ENCODE assay signal across 21 cellular contexts in the genomic region with DNA sequence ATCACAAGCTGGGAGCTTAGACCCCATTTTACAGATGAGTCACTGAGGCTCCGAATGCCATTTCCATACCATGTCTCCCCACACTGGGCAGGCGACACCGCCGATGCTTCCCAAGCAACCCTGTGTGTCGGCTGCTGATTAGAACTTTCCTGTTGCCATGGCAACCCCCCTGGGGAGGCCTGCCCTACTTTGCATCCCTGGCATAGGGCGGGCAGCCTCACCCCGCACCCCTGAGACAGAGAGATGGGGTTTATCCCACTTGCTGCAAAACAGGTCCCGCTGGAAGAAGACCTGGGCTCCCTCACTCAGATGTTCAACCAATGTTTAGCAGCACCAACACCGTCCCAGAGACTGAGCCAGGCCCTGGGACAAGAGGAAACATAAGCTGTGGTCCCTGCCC.
DNase-seq lines count a peak whose midpoint lies in the region; TF ChIP-seq lines count a peak whose summit lies in the region.
"Had no signal": no experiment of that assay in that cellular context is flagged by ENCODE, and none has a peak within 500 bp of the region (broad histone marks: within the 10 kb centered on the region; RNA-seq: fewer than 3 reads in every experiment).

No MANE protein-coding gene starts in this region.

- no peak overlapping the region for H3K4me3 Mint-ChIP-seq in neural progenitor cell
- H3K4me3 Mint-ChIP-seq: activated CD8-positive, alpha-beta T cell treated with anti-CD3 and anti-CD28 coated beads, Interleukin-2, amount 10 ng/mL, durations not matched to agents 7 days and 5 days; activated naive CD8-positive, alpha-beta T cell treated with anti-CD3 and anti-CD28 coated beads for 36 hours; dendritic cell treated with granulocyte-macrophage colony-stimulating factor and Interleukin-4, amounts not matched to agents 40 ng/mL and 50 ng/mL, for 4 days; stimulated activated naive B cell treated with anti-CD40 and anti-IgM and Interleukin-4, amounts not matched to agents 10 μg/mL and 1 μg/mL and 100 μg/mL, for 72 hours; T-helper 17 cell had no signal

- H4K20me1 ChIP-seq in GM23248 (ENCODE audit: insufficient read depth), result no peaks in the 10 kb centered on the region
- no peaks in the 10 kb centered on the region for H4K20me1 ChIP-seq in OCI-LY3 (ENCODE audit: insufficient read depth, low read length)
- no peaks in the 10 kb centered on the region for H4K20me1 ChIP-seq in neural progenitor cell (ENCODE audit: low read depth)

- in situ Hi-C loops in GM23248 (cut with MboI), result no loop called here

- H3K79me2 ChIP-seq in GM23248 (ENCODE audit: insufficient read depth) (no peaks in the 10 kb centered on the region), OCI-LY3 (ENCODE audit: low read length) (no peaks in the 10 kb centered on the region), neural progenitor cell (ENCODE audit: low read depth) (no peaks in the 10 kb centered on the region)

- DNase-seq in GM23248, result peak; percentile 17
- peak in 8 of 10 donors; percentile 48 to 82 (median 66) for DNase-seq in dorsolateral prefrontal cortex
- peak; percentile 68 for DNase-seq in neural progenitor cell (ENCODE audit: low spot score)
- DNase-seq in COR-L47 (lab: John Stamatoyannopoulos, UW), result no peak
- DNase-seq in NCI-H2107 treated with DMSO at 0.1 percent for 48 hours (lab: John Stamatoyannopoulos, UW; ENCODE audit: unreplicated experiment), result no peak
- no peak for DNase-seq in DMS53 (lab: John Stamatoyannopoulos, UW)
- DNase-seq: activated CD4-positive, CD25-positive, alpha-beta regulatory T cell; activated CD8-positive, alpha-beta T cell treated with anti-CD3 and anti-CD28 coated beads, Interleukin-2, amount 10 ng/mL, durations not matched to agents 7 days and 5 days; activated naive CD8-positive, alpha-beta T cell treated with anti-CD3 and anti-CD28 coated beads for 36 hours; body of pancreas; Kasumi-1; left cardiac atrium; NCI-H1092 treated with DMSO at 0.1 percent for 48 hours; NCI-H2171 treated with DMSO at 0.1 percent for 48 hours; PC-3; stimulated activated naive B cell treated with anti-CD40 and anti-IgM and Interleukin-4, amounts not matched to agents 10 μg/mL and 1 μg/mL and 100 μg/mL, for 72 hours; T-helper 17 cell had no signal

- no peak overlapping the region for H3K9ac ChIP-seq in GM23248
- peak overlapping the region; percentile 30; the same call in 1 of the 2 replicates for H3K9ac ChIP-seq in OCI-LY3 (ENCODE audit: low read length)
- H3K9ac ChIP-seq in neural progenitor cell, result no peak overlapping the region

- H2AFZ ChIP-seq in GM23248, result no peak overlapping the region
- peak overlapping the region; percentile 88 for H2AFZ ChIP-seq in OCI-LY3 (ENCODE audit: low read depth, low read length)
- H2AFZ ChIP-seq in neural progenitor cell (replicated peaks), result no peak overlapping the region

- intact Hi-C loops in dorsolateral prefrontal cortex (cut with DNase I), result no loop called here

- H3K4me3 ChIP-seq in GM23248 (no peak overlapping the region), OCI-LY3 (ENCODE audit: low read length) (peak overlapping the region; percentile 56), dorsolateral prefrontal cortex (no peak overlapping the region), neural progenitor cell (no peak overlapping the region)
- H3K4me3 ChIP-seq: body of pancreas, SJSA1 had no signal

- H3K9me3 ChIP-seq in GM23248 (ENCODE audit: low read depth), result no peaks in the 10 kb centered on the region
- no peaks in the 10 kb centered on the region for H3K9me3 ChIP-seq in OCI-LY3 (ENCODE audit: insufficient read depth, low read length)
- H3K9me3 ChIP-seq in neural progenitor cell (ENCODE audit: low read depth), result no peaks in the 10 kb centered on the region
- H3K9me3 ChIP-seq: body of pancreas, SJSA1 had no signal

- no peak overlapping the region for H3K27ac Mint-ChIP-seq in neural progenitor cell
- H3K27ac Mint-ChIP-seq: activated CD8-positive, alpha-beta T cell treated with anti-CD3 and anti-CD28 coated beads, Interleukin-2, amount 10 ng/mL, durations not matched to agents 7 days and 5 days; activated naive CD8-positive, alpha-beta T cell treated with anti-CD3 and anti-CD28 coated beads for 36 hours; dendritic cell treated with granulocyte-macrophage colony-stimulating factor and Interleukin-4, amounts not matched to agents 40 ng/mL and 50 ng/mL, for 4 days; stimulated activated naive B cell treated with anti-CD40 and anti-IgM and Interleukin-4, amounts not matched to agents 10 μg/mL and 1 μg/mL and 100 μg/mL, for 72 hours; T-helper 17 cell had no signal

- H3F3A ChIP-seq in GM23248 (ENCODE audit: insufficient read depth) (0 out of 2 replicates have a peak, but pooled peaks cover 4% of the 10 kb centered on the region), neural progenitor cell (ENCODE audit: low read depth) (peaks cover 7% of the 10 kb centered on the region)

- H3K4me1 Mint-ChIP-seq in neural progenitor cell, result peaks cover 21% of the 10 kb centered on the region
- H3K4me1 Mint-ChIP-seq: activated naive CD8-positive, alpha-beta T cell treated with anti-CD3 and anti-CD28 coated beads for 36 hours had no signal

- H3K4me2 ChIP-seq in GM23248 (ENCODE audit: unreplicated experiment) (no peak overlapping the region), OCI-LY3 (ENCODE audit: low read length) (peak overlapping the region; percentile 67), neural progenitor cell (peak overlapping the region; percentile 10)

- H3K27ac ChIP-seq in GM23248 (no peak overlapping the region), OCI-LY3 (ENCODE audit: low read length) (no peak overlapping the region), dorsolateral prefrontal cortex (peak overlapping the region in 23 of 59 donors; percentile 1 to 82 (median 36)), neural progenitor cell (no peak overlapping the region)
- H3K27ac ChIP-seq: body of pancreas, epithelial cell of prostate, SJSA1 had no signal

- H3K36me3 ChIP-seq in GM23248 (ENCODE audit: low read depth), result no peaks in the 10 kb centered on the region
- no peaks in the 10 kb centered on the region for H3K36me3 ChIP-seq in OCI-LY3 (replicated peaks; ENCODE audit: low read depth, low read length)
- H3K36me3 ChIP-seq in neural progenitor cell, result no peaks in the 10 kb centered on the region
- H3K36me3 ChIP-seq: SJSA1 had no signal

- TF ChIP-seq CTCF in OCI-LY3 (IDR thresholded peaks at IDR 0.05; ENCODE audit: low read depth, low read length), result no peak
- no peak for TF ChIP-seq CTCF in dorsolateral prefrontal cortex (IDR thresholded peaks at IDR 0.05 in 54 of 56, conservative IDR thresholded peaks at IDR 0.05 in 2 of 56; ENCODE audit: low read depth in 1 of 56, partially characterized antibody in 56 of 56)
- TF ChIP-seq CTCF in neural progenitor cell (IDR thresholded peaks at IDR 0.05), result no peak

- H3K27me3 ChIP-seq in GM23248 (replicated peaks; ENCODE audit: insufficient read depth) (peaks cover 14% of the 10 kb centered on the region; the same call in 1 of the 2 replicates), OCI-LY3 (ENCODE audit: low read depth, low read length) (no peaks in the 10 kb centered on the region), dorsolateral prefrontal cortex (no peaks in the 10 kb centered on the region), neural progenitor cell (peaks cover 94% of the 10 kb centered on the region)
- H3K27me3 ChIP-seq: body of pancreas, SJSA1 had no signal

- H3K4me1 ChIP-seq in GM23248 (ENCODE audit: insufficient read depth), result peaks cover 13% of the 10 kb centered on the region
- H3K4me1 ChIP-seq in OCI-LY3 (ENCODE audit: low read length), result peaks cover 15% of the 10 kb centered on the region
- H3K4me1 ChIP-seq in neural progenitor cell, result peaks cover 24% of the 10 kb centered on the region
- H3K4me1 ChIP-seq: body of pancreas had no signal

- peaks cover 8% of the 10 kb centered on the region for H3K27me3 Mint-ChIP-seq in neural progenitor cell (ENCODE audit: insufficient read depth, low read depth)

- no peaks in the 10 kb centered on the region for H3K9me3 Mint-ChIP-seq in neural progenitor cell
- H3K9me3 Mint-ChIP-seq: activated naive CD8-positive, alpha-beta T cell treated with anti-CD3 and anti-CD28 coated beads for 36 hours; dendritic cell treated with granulocyte-macrophage colony-stimulating factor and Interleukin-4, amounts not matched to agents 40 ng/mL and 50 ng/mL, for 4 days; stimulated activated naive B cell treated with anti-CD40 and anti-IgM and Interleukin-4, amounts not matched to agents 10 μg/mL and 1 μg/mL and 100 μg/mL, for 72 hours had no signal

- no peaks in the 10 kb centered on the region for H3K36me3 Mint-ChIP-seq in neural progenitor cell
- H3K36me3 Mint-ChIP-seq: activated naive CD8-positive, alpha-beta T cell treated with anti-CD3 and anti-CD28 coated beads for 36 hours; stimulated activated naive B cell treated with anti-CD40 and anti-IgM and Interleukin-4, amounts not matched to agents 10 μg/mL and 1 μg/mL and 100 μg/mL, for 72 hours had no signal

- H3K9me2 ChIP-seq in GM23248 (ENCODE audit: insufficient read depth), result no peaks in the 10 kb centered on the region

- 47% methylated on average over 9 of the region's 9 CpGs for WGBS in GM23248 (ENCODE audit: low coverage in 1 of 2, low lambda C conversion rate in 2 of 2, missing lambda C conversion rate in 2 of 2), 2 experiments

Comparison
In these comparisons a context has a peak if more than half of its experiments do, and no peak if none do; other contexts are left out.
1. DNase-seq: peak in GM23248 (single experiment), dorsolateral prefrontal cortex (8 of 10) and neural progenitor cell (single experiment); none in COR-L47 (single experiment), NCI-H2107 treated with DMSO at 0.1 percent for 48 hours (single experiment) and DMS53 (single experiment).